Comparison of ENCODE assay signal across 10 cellular contexts in the genomic region with DNA sequence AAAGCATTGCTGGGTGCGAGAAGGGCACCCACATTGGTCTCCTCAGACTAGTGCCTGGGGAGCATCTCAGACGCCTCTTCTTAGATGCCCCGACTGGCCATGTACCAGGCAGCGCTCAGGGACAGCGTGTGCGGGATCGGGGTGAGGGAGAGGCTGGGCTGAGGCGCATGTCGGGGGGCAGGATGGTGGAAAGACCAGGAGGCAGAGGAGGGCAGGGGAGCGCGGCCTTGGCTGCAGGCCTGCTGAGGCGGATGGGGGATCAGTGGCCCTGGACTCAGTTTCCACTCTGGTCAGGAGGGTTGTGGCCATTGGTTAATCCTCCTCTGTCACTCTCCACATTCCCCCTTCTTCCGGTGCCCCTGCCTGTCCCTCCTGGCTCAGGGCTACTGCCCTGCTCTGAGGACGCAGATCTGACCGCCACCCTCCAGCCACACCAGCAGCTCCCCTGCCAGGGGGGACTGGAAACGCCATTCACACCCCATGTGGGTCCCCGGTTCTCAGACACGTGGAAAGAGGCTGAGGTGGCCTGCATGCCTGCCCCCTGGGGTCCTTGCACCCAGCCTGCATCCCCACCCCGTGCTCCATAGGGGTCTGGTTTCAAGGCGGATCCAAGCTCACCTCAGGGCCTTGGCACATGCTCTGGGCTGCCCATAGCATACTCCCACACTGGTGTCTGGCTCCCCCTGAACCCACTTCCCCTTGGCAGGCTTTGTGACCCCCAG.
"Had no signal": no experiment of that assay in that cellular context is flagged by ENCODE, and none has a peak within 500 bp of the region (broad histone marks: within the 10 kb centered on the region; RNA-seq: fewer than 3 reads in every experiment).

No MANE protein-coding gene starts in this region.

- DNase-seq: activated CD4-positive, alpha-beta T cell treated with anti-CD3 and anti-CD28 coated beads, Interleukin-2, amount 50 U/mL, for 4 hours; activated gamma-delta T cell treated with Interleukin-2 at 50 U/mL for 16 hours; activated T-cell treated with anti-CD3 and anti-CD28 coated beads, Interleukin-2, amount 50 U/mL, for 1 hour; cerebellar nuclear complex; effector CD8-positive, alpha-beta T cell; immature natural killer cell; mesendoderm; naive thymus-derived CD8-positive, alpha-beta T cell; trophoblast cell had no signal

- ATAC-seq: activated naive CD4-positive, alpha-beta T cell treated with anti-CD3 and anti-CD28 coated beads, Interleukin-2, amount 50 U/mL, for 72 hours; naive thymus-derived CD8-positive, alpha-beta T cell had no signal
